In the genomic region with DNA sequence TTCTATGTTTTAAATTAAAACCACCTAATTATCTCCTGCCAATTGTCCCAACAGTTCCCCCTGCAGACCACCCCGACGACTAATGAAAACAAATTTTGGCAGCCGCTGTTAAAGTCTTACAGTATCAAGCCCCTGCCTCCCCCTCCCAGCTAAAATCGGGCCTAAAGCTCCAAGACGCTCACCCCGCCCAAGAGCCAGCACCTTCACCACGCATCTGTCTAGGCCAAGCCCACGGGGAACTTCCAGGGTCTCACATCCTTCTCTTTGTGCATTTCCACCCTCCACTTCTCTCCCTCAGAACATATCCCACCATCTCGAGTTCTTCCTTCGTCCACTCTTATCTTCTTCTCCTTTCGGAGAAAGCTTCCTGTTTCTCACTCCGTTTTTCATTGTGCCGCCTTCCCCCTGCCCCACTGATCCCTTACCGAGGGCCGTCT, we compare ENCODE assay signal across 8 cellular contexts. TPM values are rescaled to one million over a fixed set of nuclear protein-coding genes. Genes with fewer than 3 reads are reported as not detected.
DNase-seq lines count a peak whose midpoint lies in the region; ATAC-seq and TF ChIP-seq lines count a peak whose summit lies in the region.

No MANE protein-coding gene starts in this region.

- peak overlapping the region; percentile 99 for H3K9ac ChIP-seq in iPS-18a (ENCODE audit: low read length)

- H3K4me1 Mint-ChIP-seq in CD8-positive, alpha-beta T cell (ENCODE audit: low read depth): peaks cover 65% of the 10 kb centered on the region
- H3K4me1 Mint-ChIP-seq in activated naive CD4-positive, alpha-beta T cell treated with anti-CD3 and anti-CD28 coated beads for 36 hours (ENCODE audit: low read depth): peaks cover 57% of the 10 kb centered on the region

- H3K27me3 Mint-ChIP-seq in CD8-positive, alpha-beta T cell (ENCODE audit: low read depth): no peaks in the 10 kb centered on the region
- no peaks in the 10 kb centered on the region for H3K27me3 Mint-ChIP-seq in activated naive CD4-positive, alpha-beta T cell treated with anti-CD3 and anti-CD28 coated beads for 36 hours (ENCODE audit: low read depth)

- no peak for TF ChIP-seq CTCF in CD8-positive, alpha-beta T cell (IDR thresholded peaks at IDR 0.05)

- peak overlapping the region; percentile 95 for H3K4me3 ChIP-seq in CD8-positive, alpha-beta T cell (ENCODE audit: low read depth, low read length)
- peak overlapping the region; percentile 100 for H3K4me3 ChIP-seq in iPS-18a (ENCODE audit: low read length)

- intact Hi-C loops in CD8-positive, alpha-beta T cell (cut with DNase I, micrococcal nuclease): loop anchor here (1.0 to 10.0 kb wide), 7 partner anchors 22 to 1430 kb away; partner anchors contain the start of genes STAM2 (in 2 of the 2), ARL5A (in 1 of the 2), NMI (in 1 of the 2) and RIF1 (in 1 of the 2)
- intact Hi-C loops in activated naive CD4-positive, alpha-beta T cell treated with anti-CD3 and anti-CD28 coated beads for 36 hours (cut with micrococcal nuclease): loop anchor here (1.0 to 5.0 kb wide), 7 partner anchors 23 to 888 kb away; partner anchors contain the start of genes ARL5A, CACNB4 and STAM2

- H3K27ac Mint-ChIP-seq in CD8-positive, alpha-beta T cell: peak overlapping the region; percentile 100
- peak overlapping the region; percentile 99 for H3K27ac Mint-ChIP-seq in activated naive CD4-positive, alpha-beta T cell treated with anti-CD3 and anti-CD28 coated beads for 36 hours

- H3K9me3 ChIP-seq in CD8-positive, alpha-beta T cell (ENCODE audit: low read length): no peaks in the 10 kb centered on the region
- no peaks in the 10 kb centered on the region for H3K9me3 ChIP-seq in iPS-18a (ENCODE audit: control insufficient read depth, low read depth, low read length)

- no peaks in the 10 kb centered on the region for H3K36me3 ChIP-seq in CD8-positive, alpha-beta T cell (ENCODE audit: insufficient read depth, low read length)
- peaks cover 41% of the 10 kb centered on the region for H3K36me3 ChIP-seq in iPS-18a (ENCODE audit: control insufficient read depth, low read depth, low read length)

- peak overlapping the region; percentile 100 for H3K4me3 Mint-ChIP-seq in CD8-positive, alpha-beta T cell
- peak overlapping the region; percentile 100 for H3K4me3 Mint-ChIP-seq in activated naive CD4-positive, alpha-beta T cell treated with anti-CD3 and anti-CD28 coated beads for 36 hours

- H3K36me3 Mint-ChIP-seq in CD8-positive, alpha-beta T cell: peaks cover 58% of the 10 kb centered on the region
- peaks cover 32% of the 10 kb centered on the region for H3K36me3 Mint-ChIP-seq in activated naive CD4-positive, alpha-beta T cell treated with anti-CD3 and anti-CD28 coated beads for 36 hours (ENCODE audit: low read depth)

- peaks cover 28% of the 10 kb centered on the region for H3K4me1 ChIP-seq in CD8-positive, alpha-beta T cell (ENCODE audit: insufficient read depth, low read length)
- H3K4me1 ChIP-seq in iPS-18a (ENCODE audit: control insufficient read depth, low read depth, low read length): peaks cover 9% of the 10 kb centered on the region

- no peak for ATAC-seq in CD8-positive, alpha-beta T cell
- ATAC-seq in GM21723 (IDR thresholded peaks at IDR 0.05; ENCODE audit: unreplicated experiment) (peak; percentile 5), GM18873 (IDR thresholded peaks at IDR 0.05; ENCODE audit: low FRiP score, unreplicated experiment) (no peak), GM18867 (IDR thresholded peaks at IDR 0.05; ENCODE audit: unreplicated experiment) (no peak)

- H3K27ac ChIP-seq in CD8-positive, alpha-beta T cell (ENCODE audit: low read depth, low read length): peak overlapping the region; percentile 99
- H3K27ac ChIP-seq in iPS-18a (ENCODE audit: low read length): peak overlapping the region; percentile 97

- POLR2A ChIA-PET in CD8-positive, alpha-beta T cell (lab: Charles Lee): interaction anchor here (1.0 to 2.7 kb wide), 5 partner anchors 12 to 542 kb away, joined by 3 to 12 read pairs (median 5); no protein-coding TSS in a partner anchor

- CTCF ChIA-PET in CD8-positive, alpha-beta T cell (lab: Charles Lee): no interaction called here
- CTCF ChIA-PET in activated naive CD4-positive, alpha-beta T cell treated with anti-CD3 and anti-CD28 coated beads for 36 hours (lab: Charles Lee): interaction anchor here (0.7 to 1.6 kb wide), 2 partner anchors 9 to 11 kb away, joined by 3 to 7 read pairs; no protein-coding TSS in a partner anchor

- peak in 3 of 7 experiments; percentile 4 to 53 (median 20) for DNase-seq in CD8-positive, alpha-beta T cell
- peak; percentile 69 for DNase-seq in NCI-H748 treated with DMSO at 0.1 percent for 48 hours (lab: John Stamatoyannopoulos, UW)
- peak; percentile 30 for DNase-seq in activated naive CD4-positive, alpha-beta T cell treated with anti-CD3 and anti-CD28 coated beads for 36 hours
- peak; percentile 25 to 29 for DNase-seq in stimulated activated CD4-positive, alpha-beta T cell treated with anti-CD3 and anti-CD28 coated beads, Interleukin-12 subunit alpha, Interleukin-12 subunit beta, amount 100 ng/mL, for 24 hours (ENCODE audit: low read depth in 2 of 2)

- no peaks in the 10 kb centered on the region for H3K27me3 ChIP-seq in CD8-positive, alpha-beta T cell (ENCODE audit: insufficient read depth, low read length)
- no peaks in the 10 kb centered on the region for H3K27me3 ChIP-seq in iPS-18a (ENCODE audit: control insufficient read depth, insufficient read depth, low read length)

- H3K9me3 Mint-ChIP-seq in CD8-positive, alpha-beta T cell: no peaks in the 10 kb centered on the region
- no peaks in the 10 kb centered on the region for H3K9me3 Mint-ChIP-seq in activated naive CD4-positive, alpha-beta T cell treated with anti-CD3 and anti-CD28 coated beads for 36 hours

RNA-seq across cellular contexts. Expression of gene PRPF40A, which starts 0.4 kb away (rescaled TPM):
- total RNA-seq in CD8-positive, alpha-beta T cell: 100 to 1,000 TPM; 164 to 180 TPM
- total RNA-seq in activated naive CD4-positive, alpha-beta T cell treated with anti-CD3 and anti-CD28 coated beads for 36 hours: 100 to 1,000 TPM; 123 to 128 TPM

RNA-seq across cellular contexts. Expression of gene ARL6IP6, which starts 1.6 kb away (rescaled TPM):
- total RNA-seq in CD8-positive, alpha-beta T cell: 1 to 10 TPM; 6.6 to 9.1 TPM
- total RNA-seq in activated naive CD4-positive, alpha-beta T cell treated with anti-CD3 and anti-CD28 coated beads for 36 hours: 10 to 100 TPM; 17.0 to 17.2 TPM
